Comparison of ENCODE assay signal across 1 cellular context in genomic region chr21:39637197-39637970, GRCh38.
TF ChIP-seq lines count a peak whose summit lies in the region.

No MANE protein-coding gene starts in this region.

TF ChIP-seq in HCT116, 20 proteins besides CTCF, POLR2A, EP300 and RAD21 (continued from another document):
- TF ChIP-seq TCF7L2 (IDR thresholded peaks at IDR 0.05; ENCODE audit: borderline replicate concordance, extremely low read depth, insufficient read depth, insufficient read length) (no peak), ZNF274 (IDR thresholded peaks at IDR 0.05; ENCODE audit: low read depth, low read length) (no peak), ZBTB33 (IDR thresholded peaks at IDR 0.05; ENCODE audit: extremely low read depth, insufficient replicate concordance, low read length) (no peak)
